In the genomic region with DNA sequence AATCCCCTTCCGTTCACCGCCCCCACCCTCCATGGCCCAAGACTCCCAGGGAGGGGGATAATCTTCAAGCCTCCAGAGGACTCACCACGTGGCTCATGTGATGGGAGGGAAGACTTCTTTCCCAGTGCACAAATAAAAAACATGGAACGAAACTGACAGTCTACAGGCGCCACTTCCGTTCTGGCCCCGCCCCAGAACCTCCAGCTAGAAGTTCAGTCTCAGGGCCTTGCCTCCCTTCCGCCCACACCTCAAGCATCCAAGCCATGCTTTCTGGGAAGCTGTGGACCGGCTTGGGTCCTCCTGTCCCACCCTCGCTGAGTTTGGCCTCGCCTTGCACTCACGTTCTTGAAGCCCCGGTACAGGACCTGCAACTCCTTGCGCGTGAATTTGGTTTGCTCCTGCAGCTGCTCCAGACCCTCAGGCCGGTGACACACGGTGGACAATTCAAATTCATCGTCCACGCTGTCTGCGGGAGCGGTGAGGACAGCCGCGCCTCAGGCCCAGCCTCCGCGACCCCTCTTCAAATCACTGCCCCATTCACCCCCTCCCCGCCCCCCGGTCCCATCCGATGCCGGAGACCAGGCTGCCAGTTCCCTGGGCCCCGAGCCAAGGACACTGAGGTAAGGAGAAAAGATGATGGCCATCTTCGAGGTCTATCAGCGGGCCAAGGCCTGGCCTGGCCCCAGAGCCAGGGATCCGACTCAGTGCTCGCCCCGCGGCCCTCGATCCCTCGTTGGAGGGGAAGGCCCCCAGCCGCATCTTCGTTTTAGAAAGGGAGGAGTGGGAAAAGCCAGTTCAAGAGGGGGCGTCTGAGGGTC, we compare ENCODE assay signal across 1 cellular context.
TF ChIP-seq lines count a peak whose summit lies in the region.

No MANE protein-coding gene starts in this region.

TF ChIP-seq in K562, 482 proteins besides CTCF, POLR2A, EP300 and RAD21:
- no peak for TF ChIP-seq PHF21A (IDR thresholded peaks at IDR 0.05; ENCODE audit: borderline replicate concordance, low read depth)
- TF ChIP-seq, protein P1, sequence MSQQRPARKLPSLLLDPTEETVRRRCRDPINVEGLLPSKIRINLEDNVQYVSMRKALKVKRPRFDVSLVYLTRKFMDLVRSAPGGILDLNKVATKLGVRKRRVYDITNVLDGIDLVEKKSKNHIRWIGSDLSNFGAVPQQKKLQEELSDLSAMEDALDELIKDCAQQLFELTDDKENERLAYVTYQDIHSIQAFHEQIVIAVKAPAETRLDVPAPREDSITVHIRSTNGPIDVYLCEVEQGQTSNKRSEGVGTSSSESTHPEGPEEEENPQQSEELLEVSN (IDR thresholded peaks at IDR 0.05; ENCODE audit: borderline replicate concordance in 1 of 2, extremely low read depth in 1 of 2, insufficient read depth in 1 of 2, insufficient read length in 1 of 2, low read depth in 1 of 2, low read length in 1 of 2, poor library complexity in 1 of 2, severe bottlenecking in 1 of 2): peak in 1 of 2 experiments; percentile 27
- TF ChIP-seq, protein P2, sequence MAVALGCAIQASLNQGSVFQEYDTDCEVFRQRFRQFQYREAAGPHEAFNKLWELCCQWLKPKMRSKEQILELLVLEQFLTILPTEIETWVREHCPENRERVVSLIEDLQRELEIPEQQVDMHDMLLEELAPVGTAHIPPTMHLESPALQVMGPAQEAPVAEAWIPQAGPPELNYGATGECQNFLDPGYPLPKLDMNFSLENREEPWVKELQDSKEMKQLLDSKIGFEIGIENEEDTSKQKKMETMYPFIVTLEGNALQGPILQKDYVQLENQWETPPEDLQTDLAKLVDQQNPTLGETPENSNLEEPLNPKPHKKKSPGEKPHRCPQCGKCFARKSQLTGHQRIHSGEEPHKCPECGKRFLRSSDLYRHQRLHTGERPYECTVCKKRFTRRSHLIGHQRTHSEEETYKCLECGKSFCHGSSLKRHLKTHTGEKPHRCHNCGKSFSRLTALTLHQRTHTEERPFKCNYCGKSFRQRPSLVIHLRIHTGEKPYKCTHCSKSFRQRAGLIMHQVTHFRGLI (CRISPR knock-in tag; IDR thresholded peaks at IDR 0.05): no peak
- TF ChIP-seq, protein P3, sequence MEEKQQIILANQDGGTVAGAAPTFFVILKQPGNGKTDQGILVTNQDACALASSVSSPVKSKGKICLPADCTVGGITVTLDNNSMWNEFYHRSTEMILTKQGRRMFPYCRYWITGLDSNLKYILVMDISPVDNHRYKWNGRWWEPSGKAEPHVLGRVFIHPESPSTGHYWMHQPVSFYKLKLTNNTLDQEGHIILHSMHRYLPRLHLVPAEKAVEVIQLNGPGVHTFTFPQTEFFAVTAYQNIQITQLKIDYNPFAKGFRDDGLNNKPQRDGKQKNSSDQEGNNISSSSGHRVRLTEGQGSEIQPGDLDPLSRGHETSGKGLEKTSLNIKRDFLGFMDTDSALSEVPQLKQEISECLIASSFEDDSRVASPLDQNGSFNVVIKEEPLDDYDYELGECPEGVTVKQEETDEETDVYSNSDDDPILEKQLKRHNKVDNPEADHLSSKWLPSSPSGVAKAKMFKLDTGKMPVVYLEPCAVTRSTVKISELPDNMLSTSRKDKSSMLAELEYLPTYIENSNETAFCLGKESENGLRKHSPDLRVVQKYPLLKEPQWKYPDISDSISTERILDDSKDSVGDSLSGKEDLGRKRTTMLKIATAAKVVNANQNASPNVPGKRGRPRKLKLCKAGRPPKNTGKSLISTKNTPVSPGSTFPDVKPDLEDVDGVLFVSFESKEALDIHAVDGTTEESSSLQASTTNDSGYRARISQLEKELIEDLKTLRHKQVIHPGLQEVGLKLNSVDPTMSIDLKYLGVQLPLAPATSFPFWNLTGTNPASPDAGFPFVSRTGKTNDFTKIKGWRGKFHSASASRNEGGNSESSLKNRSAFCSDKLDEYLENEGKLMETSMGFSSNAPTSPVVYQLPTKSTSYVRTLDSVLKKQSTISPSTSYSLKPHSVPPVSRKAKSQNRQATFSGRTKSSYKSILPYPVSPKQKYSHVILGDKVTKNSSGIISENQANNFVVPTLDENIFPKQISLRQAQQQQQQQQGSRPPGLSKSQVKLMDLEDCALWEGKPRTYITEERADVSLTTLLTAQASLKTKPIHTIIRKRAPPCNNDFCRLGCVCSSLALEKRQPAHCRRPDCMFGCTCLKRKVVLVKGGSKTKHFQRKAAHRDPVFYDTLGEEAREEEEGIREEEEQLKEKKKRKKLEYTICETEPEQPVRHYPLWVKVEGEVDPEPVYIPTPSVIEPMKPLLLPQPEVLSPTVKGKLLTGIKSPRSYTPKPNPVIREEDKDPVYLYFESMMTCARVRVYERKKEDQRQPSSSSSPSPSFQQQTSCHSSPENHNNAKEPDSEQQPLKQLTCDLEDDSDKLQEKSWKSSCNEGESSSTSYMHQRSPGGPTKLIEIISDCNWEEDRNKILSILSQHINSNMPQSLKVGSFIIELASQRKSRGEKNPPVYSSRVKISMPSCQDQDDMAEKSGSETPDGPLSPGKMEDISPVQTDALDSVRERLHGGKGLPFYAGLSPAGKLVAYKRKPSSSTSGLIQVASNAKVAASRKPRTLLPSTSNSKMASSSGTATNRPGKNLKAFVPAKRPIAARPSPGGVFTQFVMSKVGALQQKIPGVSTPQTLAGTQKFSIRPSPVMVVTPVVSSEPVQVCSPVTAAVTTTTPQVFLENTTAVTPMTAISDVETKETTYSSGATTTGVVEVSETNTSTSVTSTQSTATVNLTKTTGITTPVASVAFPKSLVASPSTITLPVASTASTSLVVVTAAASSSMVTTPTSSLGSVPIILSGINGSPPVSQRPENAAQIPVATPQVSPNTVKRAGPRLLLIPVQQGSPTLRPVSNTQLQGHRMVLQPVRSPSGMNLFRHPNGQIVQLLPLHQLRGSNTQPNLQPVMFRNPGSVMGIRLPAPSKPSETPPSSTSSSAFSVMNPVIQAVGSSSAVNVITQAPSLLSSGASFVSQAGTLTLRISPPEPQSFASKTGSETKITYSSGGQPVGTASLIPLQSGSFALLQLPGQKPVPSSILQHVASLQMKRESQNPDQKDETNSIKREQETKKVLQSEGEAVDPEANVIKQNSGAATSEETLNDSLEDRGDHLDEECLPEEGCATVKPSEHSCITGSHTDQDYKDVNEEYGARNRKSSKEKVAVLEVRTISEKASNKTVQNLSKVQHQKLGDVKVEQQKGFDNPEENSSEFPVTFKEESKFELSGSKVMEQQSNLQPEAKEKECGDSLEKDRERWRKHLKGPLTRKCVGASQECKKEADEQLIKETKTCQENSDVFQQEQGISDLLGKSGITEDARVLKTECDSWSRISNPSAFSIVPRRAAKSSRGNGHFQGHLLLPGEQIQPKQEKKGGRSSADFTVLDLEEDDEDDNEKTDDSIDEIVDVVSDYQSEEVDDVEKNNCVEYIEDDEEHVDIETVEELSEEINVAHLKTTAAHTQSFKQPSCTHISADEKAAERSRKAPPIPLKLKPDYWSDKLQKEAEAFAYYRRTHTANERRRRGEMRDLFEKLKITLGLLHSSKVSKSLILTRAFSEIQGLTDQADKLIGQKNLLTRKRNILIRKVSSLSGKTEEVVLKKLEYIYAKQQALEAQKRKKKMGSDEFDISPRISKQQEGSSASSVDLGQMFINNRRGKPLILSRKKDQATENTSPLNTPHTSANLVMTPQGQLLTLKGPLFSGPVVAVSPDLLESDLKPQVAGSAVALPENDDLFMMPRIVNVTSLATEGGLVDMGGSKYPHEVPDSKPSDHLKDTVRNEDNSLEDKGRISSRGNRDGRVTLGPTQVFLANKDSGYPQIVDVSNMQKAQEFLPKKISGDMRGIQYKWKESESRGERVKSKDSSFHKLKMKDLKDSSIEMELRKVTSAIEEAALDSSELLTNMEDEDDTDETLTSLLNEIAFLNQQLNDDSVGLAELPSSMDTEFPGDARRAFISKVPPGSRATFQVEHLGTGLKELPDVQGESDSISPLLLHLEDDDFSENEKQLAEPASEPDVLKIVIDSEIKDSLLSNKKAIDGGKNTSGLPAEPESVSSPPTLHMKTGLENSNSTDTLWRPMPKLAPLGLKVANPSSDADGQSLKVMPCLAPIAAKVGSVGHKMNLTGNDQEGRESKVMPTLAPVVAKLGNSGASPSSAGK (IDR thresholded peaks at IDR 0.05): peak; percentile 58
- no peak for TF ChIP-seq ARNT (IDR thresholded peaks at IDR 0.05)
- TF ChIP-seq L3MBTL2 (IDR thresholded peaks at IDR 0.05): peak; percentile 15; the same call in 1 of the 2 replicates
- TF ChIP-seq, protein P4, sequence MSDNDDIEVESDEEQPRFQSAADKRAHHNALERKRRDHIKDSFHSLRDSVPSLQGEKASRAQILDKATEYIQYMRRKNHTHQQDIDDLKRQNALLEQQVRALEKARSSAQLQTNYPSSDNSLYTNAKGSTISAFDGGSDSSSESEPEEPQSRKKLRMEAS (CRISPR knock-in tag; IDR thresholded peaks at IDR 0.05): 0 out of 2 replicates have a peak, but pooled peaks have one; percentile 24
- peak; percentile 42; the same call in 1 of the 2 replicates for TF ChIP-seq POLR2G (IDR thresholded peaks at IDR 0.05; ENCODE audit: low read depth, low read length)
- TF ChIP-seq, protein P5, sequence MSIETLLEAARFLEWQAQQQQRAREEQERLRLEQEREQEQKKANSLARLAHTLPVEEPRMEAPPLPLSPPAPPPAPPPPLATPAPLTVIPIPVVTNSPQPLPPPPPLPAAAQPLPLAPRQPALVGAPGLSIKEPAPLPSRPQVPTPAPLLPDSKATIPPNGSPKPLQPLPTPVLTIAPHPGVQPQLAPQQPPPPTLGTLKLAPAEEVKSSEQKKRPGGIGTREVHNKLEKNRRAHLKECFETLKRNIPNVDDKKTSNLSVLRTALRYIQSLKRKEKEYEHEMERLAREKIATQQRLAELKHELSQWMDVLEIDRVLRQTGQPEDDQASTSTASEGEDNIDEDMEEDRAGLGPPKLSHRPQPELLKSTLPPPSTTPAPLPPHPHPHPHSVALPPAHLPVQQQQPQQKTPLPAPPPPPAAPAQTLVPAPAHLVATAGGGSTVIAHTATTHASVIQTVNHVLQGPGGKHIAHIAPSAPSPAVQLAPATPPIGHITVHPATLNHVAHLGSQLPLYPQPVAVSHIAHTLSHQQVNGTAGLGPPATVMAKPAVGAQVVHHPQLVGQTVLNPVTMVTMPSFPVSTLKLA (conservative IDR thresholded peaks at IDR 0.05): 0 out of 4 replicates have a peak, but pooled peaks of 1 of the 2 experiments have one; percentile 33
- peak; percentile 23; the same call in 1 of the 2 replicates for TF ChIP-seq ZFX (CRISPR knock-in tag; IDR thresholded peaks at IDR 0.05)
- no peak for TF ChIP-seq SMARCC2 (IDR thresholded peaks at IDR 0.05; ENCODE audit: low read depth)
